1 cellular context compared by ENCODE assay signal in the genomic region with DNA sequence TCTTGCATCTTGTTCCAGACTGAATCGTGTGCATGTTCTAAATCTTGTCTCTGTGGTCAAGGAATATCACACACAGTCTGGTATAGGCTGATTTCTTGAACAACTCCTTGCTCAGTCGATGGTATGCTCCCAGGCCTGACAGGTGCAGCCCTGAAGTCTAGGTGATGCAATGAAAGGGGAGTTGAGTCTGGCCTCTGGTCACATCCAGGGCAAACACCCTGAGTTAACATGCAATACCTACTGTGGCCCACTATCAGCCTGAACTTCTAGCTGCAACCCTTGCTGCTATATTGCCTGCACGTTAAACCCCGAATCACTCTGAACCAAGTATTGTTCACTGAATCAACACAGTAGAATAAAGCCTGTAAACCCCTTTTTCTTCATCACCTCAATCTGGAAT.
TF ChIP-seq lines count a peak whose summit lies in the region.

No MANE protein-coding gene starts in this region.

TF ChIP-seq in H1, 55 proteins besides CTCF, POLR2A, EP300 and RAD21:
- TF ChIP-seq CTBP2 (IDR thresholded peaks at IDR 0.05; ENCODE audit: borderline replicate concordance, insufficient read depth, insufficient read length, low read length) (no peak), EZH2 (IDR thresholded peaks at IDR 0.05; ENCODE audit: low read depth, low read length, severe bottlenecking) (no peak), FOSL1 (IDR thresholded peaks at IDR 0.05; ENCODE audit: insufficient read depth, low read depth, low read length) (no peak), SP4 (IDR thresholded peaks at IDR 0.05; ENCODE audit: low read length) (no peak), POLR2AphosphoS5 (IDR thresholded peaks at IDR 0.05; ENCODE audit: low read depth, low read length) (no peak), SP1 (IDR thresholded peaks at IDR 0.05; ENCODE audit: low read depth, low read length) (no peak), NRF1 (IDR thresholded peaks at IDR 0.05; ENCODE audit: low read depth, low read length) (no peak), KDM4A (IDR thresholded peaks at IDR 0.05; ENCODE audit: low read depth, low read length, severe bottlenecking) (no peak), CBX8 (IDR thresholded peaks at IDR 0.05; ENCODE audit: borderline replicate concordance, low read depth, low read length) (no peak), YY1 (IDR thresholded peaks at IDR 0.05; ENCODE audit: low read depth, low read length) (no peak), SRF (IDR thresholded peaks at IDR 0.05; ENCODE audit: low read depth, low read length) (no peak), CEBPB (IDR thresholded peaks at IDR 0.05; ENCODE audit: low read depth, low read length) (no peak), GABPA (IDR thresholded peaks at IDR 0.05; ENCODE audit: borderline replicate concordance, insufficient read depth, low read length) (no peak), MAFK (IDR thresholded peaks at IDR 0.05; ENCODE audit: low read depth, low read length) (no peak), GTF2F1 (IDR thresholded peaks at IDR 0.05; ENCODE audit: borderline replicate concordance, low read depth, low read length) (no peak), TCF12 (IDR thresholded peaks at IDR 0.05; ENCODE audit: low read depth, low read length) (no peak), SIRT6 (IDR thresholded peaks at IDR 0.05; ENCODE audit: low read length) (no peak), CHD2 (IDR thresholded peaks at IDR 0.05; ENCODE audit: low read length) (no peak)
- TF ChIP-seq, protein P1, sequence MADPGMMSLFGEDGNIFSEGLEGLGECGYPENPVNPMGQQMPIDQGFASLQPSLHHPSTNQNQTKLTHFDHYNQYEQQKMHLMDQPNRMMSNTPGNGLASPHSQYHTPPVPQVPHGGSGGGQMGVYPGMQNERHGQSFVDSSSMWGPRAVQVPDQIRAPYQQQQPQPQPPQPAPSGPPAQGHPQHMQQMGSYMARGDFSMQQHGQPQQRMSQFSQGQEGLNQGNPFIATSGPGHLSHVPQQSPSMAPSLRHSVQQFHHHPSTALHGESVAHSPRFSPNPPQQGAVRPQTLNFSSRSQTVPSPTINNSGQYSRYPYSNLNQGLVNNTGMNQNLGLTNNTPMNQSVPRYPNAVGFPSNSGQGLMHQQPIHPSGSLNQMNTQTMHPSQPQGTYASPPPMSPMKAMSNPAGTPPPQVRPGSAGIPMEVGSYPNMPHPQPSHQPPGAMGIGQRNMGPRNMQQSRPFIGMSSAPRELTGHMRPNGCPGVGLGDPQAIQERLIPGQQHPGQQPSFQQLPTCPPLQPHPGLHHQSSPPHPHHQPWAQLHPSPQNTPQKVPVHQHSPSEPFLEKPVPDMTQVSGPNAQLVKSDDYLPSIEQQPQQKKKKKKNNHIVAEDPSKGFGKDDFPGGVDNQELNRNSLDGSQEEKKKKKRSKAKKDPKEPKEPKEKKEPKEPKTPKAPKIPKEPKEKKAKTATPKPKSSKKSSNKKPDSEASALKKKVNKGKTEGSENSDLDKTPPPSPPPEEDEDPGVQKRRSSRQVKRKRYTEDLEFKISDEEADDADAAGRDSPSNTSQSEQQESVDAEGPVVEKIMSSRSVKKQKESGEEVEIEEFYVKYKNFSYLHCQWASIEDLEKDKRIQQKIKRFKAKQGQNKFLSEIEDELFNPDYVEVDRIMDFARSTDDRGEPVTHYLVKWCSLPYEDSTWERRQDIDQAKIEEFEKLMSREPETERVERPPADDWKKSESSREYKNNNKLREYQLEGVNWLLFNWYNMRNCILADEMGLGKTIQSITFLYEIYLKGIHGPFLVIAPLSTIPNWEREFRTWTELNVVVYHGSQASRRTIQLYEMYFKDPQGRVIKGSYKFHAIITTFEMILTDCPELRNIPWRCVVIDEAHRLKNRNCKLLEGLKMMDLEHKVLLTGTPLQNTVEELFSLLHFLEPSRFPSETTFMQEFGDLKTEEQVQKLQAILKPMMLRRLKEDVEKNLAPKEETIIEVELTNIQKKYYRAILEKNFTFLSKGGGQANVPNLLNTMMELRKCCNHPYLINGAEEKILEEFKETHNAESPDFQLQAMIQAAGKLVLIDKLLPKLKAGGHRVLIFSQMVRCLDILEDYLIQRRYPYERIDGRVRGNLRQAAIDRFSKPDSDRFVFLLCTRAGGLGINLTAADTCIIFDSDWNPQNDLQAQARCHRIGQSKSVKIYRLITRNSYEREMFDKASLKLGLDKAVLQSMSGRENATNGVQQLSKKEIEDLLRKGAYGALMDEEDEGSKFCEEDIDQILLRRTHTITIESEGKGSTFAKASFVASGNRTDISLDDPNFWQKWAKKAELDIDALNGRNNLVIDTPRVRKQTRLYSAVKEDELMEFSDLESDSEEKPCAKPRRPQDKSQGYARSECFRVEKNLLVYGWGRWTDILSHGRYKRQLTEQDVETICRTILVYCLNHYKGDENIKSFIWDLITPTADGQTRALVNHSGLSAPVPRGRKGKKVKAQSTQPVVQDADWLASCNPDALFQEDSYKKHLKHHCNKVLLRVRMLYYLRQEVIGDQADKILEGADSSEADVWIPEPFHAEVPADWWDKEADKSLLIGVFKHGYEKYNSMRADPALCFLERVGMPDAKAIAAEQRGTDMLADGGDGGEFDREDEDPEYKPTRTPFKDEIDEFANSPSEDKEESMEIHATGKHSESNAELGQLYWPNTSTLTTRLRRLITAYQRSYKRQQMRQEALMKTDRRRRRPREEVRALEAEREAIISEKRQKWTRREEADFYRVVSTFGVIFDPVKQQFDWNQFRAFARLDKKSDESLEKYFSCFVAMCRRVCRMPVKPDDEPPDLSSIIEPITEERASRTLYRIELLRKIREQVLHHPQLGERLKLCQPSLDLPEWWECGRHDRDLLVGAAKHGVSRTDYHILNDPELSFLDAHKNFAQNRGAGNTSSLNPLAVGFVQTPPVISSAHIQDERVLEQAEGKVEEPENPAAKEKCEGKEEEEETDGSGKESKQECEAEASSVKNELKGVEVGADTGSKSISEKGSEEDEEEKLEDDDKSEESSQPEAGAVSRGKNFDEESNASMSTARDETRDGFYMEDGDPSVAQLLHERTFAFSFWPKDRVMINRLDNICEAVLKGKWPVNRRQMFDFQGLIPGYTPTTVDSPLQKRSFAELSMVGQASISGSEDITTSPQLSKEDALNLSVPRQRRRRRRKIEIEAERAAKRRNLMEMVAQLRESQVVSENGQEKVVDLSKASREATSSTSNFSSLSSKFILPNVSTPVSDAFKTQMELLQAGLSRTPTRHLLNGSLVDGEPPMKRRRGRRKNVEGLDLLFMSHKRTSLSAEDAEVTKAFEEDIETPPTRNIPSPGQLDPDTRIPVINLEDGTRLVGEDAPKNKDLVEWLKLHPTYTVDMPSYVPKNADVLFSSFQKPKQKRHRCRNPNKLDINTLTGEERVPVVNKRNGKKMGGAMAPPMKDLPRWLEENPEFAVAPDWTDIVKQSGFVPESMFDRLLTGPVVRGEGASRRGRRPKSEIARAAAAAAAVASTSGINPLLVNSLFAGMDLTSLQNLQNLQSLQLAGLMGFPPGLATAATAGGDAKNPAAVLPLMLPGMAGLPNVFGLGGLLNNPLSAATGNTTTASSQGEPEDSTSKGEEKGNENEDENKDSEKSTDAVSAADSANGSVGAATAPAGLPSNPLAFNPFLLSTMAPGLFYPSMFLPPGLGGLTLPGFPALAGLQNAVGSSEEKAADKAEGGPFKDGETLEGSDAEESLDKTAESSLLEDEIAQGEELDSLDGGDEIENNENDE (IDR thresholded peaks at IDR 0.05; ENCODE audit: insufficient replicate concordance, low read length) = no peak
TF ChIP-seq in H1: peak in this region for 0.
